ENCODE assay signal across 9 cellular contexts in the genomic region with DNA sequence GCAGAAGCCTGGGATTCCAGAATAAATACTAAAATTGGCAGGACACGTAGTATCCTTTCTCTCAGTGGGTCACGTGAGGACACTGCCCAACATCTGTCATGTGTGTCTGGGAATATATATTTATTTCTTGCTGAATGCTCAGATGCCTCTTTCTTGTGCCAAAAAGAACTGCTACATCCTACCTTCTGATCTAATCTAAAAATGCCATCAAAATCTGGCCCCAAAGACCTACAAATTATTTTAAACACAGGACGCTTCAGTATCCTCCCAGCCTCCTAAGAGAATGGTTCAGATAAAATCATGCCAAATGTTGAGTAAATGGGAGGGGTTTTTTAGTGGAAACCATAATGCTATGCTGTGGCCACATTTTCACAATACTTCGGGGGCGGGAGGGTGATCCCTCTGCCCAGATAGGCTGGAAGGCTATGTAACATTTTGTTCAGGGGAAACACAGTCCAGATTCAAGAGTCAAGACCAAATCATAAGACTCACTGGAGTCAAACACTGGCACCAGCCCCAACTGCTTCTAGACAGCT. TPM values are rescaled to one million over a fixed set of nuclear protein-coding genes. Genes with fewer than 3 reads are reported as not detected.
A peak's percentile ranks its signal among the peaks of the same experiment; 100 is the strongest.
DNase-seq lines count a peak whose midpoint lies in the region; ATAC-seq, FAIRE-seq and TF ChIP-seq lines count a peak whose summit lies in the region.
"Had no signal": no experiment of that assay in that cellular context is flagged by ENCODE, and none has a peak within 500 bp of the region (broad histone marks: within the 10 kb centered on the region; RNA-seq: fewer than 3 reads in every experiment).

No MANE protein-coding gene starts in this region.

- no peak overlapping the region for H3K4me3 Mint-ChIP-seq in activated naive CD4-positive, alpha-beta T cell treated with anti-CD3 and anti-CD28 coated beads, Interleukin-2, amount 50 U/mL, for 24 hours
- no peak overlapping the region for H3K4me3 Mint-ChIP-seq in activated naive CD4-positive, alpha-beta T cell treated with anti-CD3 and anti-CD28 coated beads, Interleukin-2, amount 10 ng/mL, durations not matched to agents 7 days and 5 days

- no peak for FAIRE-seq in bronchial epithelial cell (lab: Jason Lieb, UNC)

- H3K9me3 ChIP-seq in mucosa of descending colon, result no peaks in the 10 kb centered on the region
- H3K9me3 ChIP-seq in vagina, result no peaks in the 10 kb centered on the region

- H3K4me1 ChIP-seq in mucosa of descending colon (ENCODE audit: low read depth), result no peaks in the 10 kb centered on the region
- peaks cover 59% of the 10 kb centered on the region for H3K4me1 ChIP-seq in vagina

- H3K4me3 ChIP-seq in bronchial epithelial cell (ENCODE audit: low read depth, low read length) (no peak overlapping the region), mucosa of descending colon (no peak overlapping the region), vagina (no peak overlapping the region)

- H3K36me3 Mint-ChIP-seq in activated naive CD4-positive, alpha-beta T cell treated with anti-CD3 and anti-CD28 coated beads, Interleukin-2, amount 50 U/mL, for 24 hours, result peaks cover 8% of the 10 kb centered on the region
- H3K36me3 Mint-ChIP-seq in activated naive CD4-positive, alpha-beta T cell treated with anti-CD3 and anti-CD28 coated beads, Interleukin-2, amount 10 ng/mL, durations not matched to agents 7 days and 5 days, result peaks cover 43% of the 10 kb centered on the region

- peaks cover 34% of the 10 kb centered on the region for H3K4me1 Mint-ChIP-seq in activated naive CD4-positive, alpha-beta T cell treated with anti-CD3 and anti-CD28 coated beads, Interleukin-2, amount 50 U/mL, for 24 hours
- H3K4me1 Mint-ChIP-seq in activated naive CD4-positive, alpha-beta T cell treated with anti-CD3 and anti-CD28 coated beads, Interleukin-2, amount 10 ng/mL, durations not matched to agents 7 days and 5 days, result peaks cover 6% of the 10 kb centered on the region

- peak overlapping the region; percentile 56 for H3K27ac Mint-ChIP-seq in activated naive CD4-positive, alpha-beta T cell treated with anti-CD3 and anti-CD28 coated beads, Interleukin-2, amount 50 U/mL, for 24 hours
- no peak overlapping the region for H3K27ac Mint-ChIP-seq in activated naive CD4-positive, alpha-beta T cell treated with anti-CD3 and anti-CD28 coated beads, Interleukin-2, amount 10 ng/mL, durations not matched to agents 7 days and 5 days

- DNase-seq in activated naive CD4-positive, alpha-beta T cell treated with anti-CD3 and anti-CD28 coated beads, Interleukin-2, amount 10 ng/mL, durations not matched to agents 7 days and 5 days, result no peak
- peak; percentile 17 for DNase-seq in bronchial epithelial cell (ENCODE audit: low read depth)
- peak in 1 of 3 donors; percentile 36 for DNase-seq in mucosa of descending colon
- DNase-seq in vagina (ENCODE audit: extremely low spot score in 2 of 2), result peak in 1 of 2 donors; percentile 95
- DNase-seq in NCI-H526 treated with DMSO at 0.1 percent for 48 hours (lab: John Stamatoyannopoulos, UW), result no peak
- DNase-seq in NCI-H2196 treated with DMSO at 0.1 percent for 48 hours (lab: John Stamatoyannopoulos, UW; ENCODE audit: unreplicated experiment), result no peak
- DNase-seq: DMS53 had no signal

- no peaks in the 10 kb centered on the region for H3K27me3 Mint-ChIP-seq in activated naive CD4-positive, alpha-beta T cell treated with anti-CD3 and anti-CD28 coated beads, Interleukin-2, amount 50 U/mL, for 24 hours
- no peaks in the 10 kb centered on the region for H3K27me3 Mint-ChIP-seq in activated naive CD4-positive, alpha-beta T cell treated with anti-CD3 and anti-CD28 coated beads, Interleukin-2, amount 10 ng/mL, durations not matched to agents 7 days and 5 days

- intact Hi-C loops in mucosa of descending colon (cut with DNase I, micrococcal nuclease) (loop anchor here in 1 of 2 donors (10.0 kb wide), 1 partner anchor 139 kb away; no protein-coding TSS in a partner anchor), vagina (cut with DNase I) (no loop called here)

- TF ChIP-seq CTCF in bronchial epithelial cell (IDR thresholded peaks at IDR 0.05; ENCODE audit: insufficient read depth, low read length, severe bottlenecking), result no peak
- no peak for TF ChIP-seq CTCF in mucosa of descending colon (IDR thresholded peaks at IDR 0.05)
- no peak for TF ChIP-seq CTCF in vagina (IDR thresholded peaks at IDR 0.05)

- no peaks in the 10 kb centered on the region for H3K36me3 ChIP-seq in bronchial epithelial cell (ENCODE audit: control insufficient read depth, insufficient read depth, low read length)
- H3K36me3 ChIP-seq in mucosa of descending colon (ENCODE audit: low read depth), result no peaks in the 10 kb centered on the region
- no peaks in the 10 kb centered on the region for H3K36me3 ChIP-seq in vagina

- peak overlapping the region; percentile 87 for H3K27ac ChIP-seq in vagina

- TF ChIP-seq POLR2A in vagina (IDR thresholded peaks at IDR 0.05), result peak in 1 of 2 donors; percentile 4

- ATAC-seq in mucosa of descending colon, result peak; percentile 53
- no peak for ATAC-seq in HG03280 (IDR thresholded peaks at IDR 0.05; ENCODE audit: unreplicated experiment)

- no peaks in the 10 kb centered on the region for H3K27me3 ChIP-seq in bronchial epithelial cell (ENCODE audit: control insufficient read depth, insufficient read depth, low read length)
- no peaks in the 10 kb centered on the region for H3K27me3 ChIP-seq in vagina

- CTCF ChIA-PET in activated naive CD4-positive, alpha-beta T cell treated with anti-CD3 and anti-CD28 coated beads, Interleukin-2, amount 10 ng/mL, durations not matched to agents 7 days and 5 days (lab: Charles Lee), result no interaction called here

- H3K9me3 Mint-ChIP-seq in activated naive CD4-positive, alpha-beta T cell treated with anti-CD3 and anti-CD28 coated beads, Interleukin-2, amount 50 U/mL, for 24 hours, result no peaks in the 10 kb centered on the region
- H3K9me3 Mint-ChIP-seq in activated naive CD4-positive, alpha-beta T cell treated with anti-CD3 and anti-CD28 coated beads, Interleukin-2, amount 10 ng/mL, durations not matched to agents 7 days and 5 days, result no peaks in the 10 kb centered on the region

RNA-seq across cellular contexts. Expression of gene CORO6, which starts 22.9 kb away (rescaled TPM):
- total RNA-seq in bronchial epithelial cell (0.79 and 1.0 TPM in 2 replicates), mucosa of descending colon (10 to 100 TPM in 1 of 3 donors, 1 to 10 TPM in 2; 1.2 to 21.3 (median 2.5) TPM), vagina (23.6 TPM)

RNA-seq across cellular contexts. Expression of gene ANKRD13B, which starts 52.7 kb away (rescaled TPM):
- total RNA-seq in bronchial epithelial cell (2.0 and 2.4 TPM in 2 replicates), mucosa of descending colon (10 to 100 TPM in 1 of 3 donors, 1 to 10 TPM in 2; 2.2 to 11.2 (median 3.3) TPM), vagina (7.9 TPM)

RNA-seq across cellular contexts. Expression of gene GIT1, which starts 56.1 kb away (rescaled TPM):
- 16.3 and 17.4 TPM in 2 replicates for total RNA-seq in bronchial epithelial cell
- 10 to 100 TPM; 28.6 to 41.0 (median 37.2) TPM for total RNA-seq in mucosa of descending colon
- total RNA-seq in vagina, result 39.8 TPM
